ENCODE assay signal across 21 cellular contexts in the genomic region with DNA sequence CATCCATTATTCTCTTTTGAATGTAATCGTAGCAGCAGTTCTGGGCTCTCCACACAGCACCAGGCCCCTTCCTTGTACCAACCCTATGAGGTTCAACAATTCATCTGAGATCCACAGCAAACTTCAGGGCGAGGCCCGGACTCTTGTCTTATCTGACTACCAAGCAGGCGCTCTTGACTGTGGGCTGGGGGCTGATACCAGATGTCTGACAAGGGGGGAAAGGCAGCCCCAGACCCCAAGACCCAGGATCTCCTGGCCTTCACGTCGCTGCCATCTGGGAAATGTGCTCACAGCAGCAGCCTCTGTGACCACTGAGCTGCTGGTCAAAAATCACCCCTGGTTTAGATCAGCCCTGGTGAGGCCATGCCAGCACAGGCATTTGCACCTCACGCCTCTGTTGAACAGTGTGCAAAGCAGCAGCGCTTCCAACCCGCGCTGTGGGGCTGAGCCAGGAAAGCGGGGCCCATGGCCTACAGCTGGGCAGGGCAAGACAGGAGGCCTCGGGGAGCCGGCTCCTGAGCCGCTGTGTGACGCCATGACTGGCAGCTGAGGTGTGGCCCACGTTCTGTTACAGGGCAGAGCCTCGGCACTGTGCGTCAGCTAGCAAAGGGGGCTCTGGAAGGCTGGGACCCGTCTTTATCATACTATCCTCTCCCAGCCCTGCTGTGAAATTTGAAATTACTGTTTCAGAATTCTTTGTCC.
"Had no signal": no experiment of that assay in that cellular context is flagged by ENCODE, and none has a peak within 500 bp of the region (broad histone marks: within the 10 kb centered on the region; RNA-seq: fewer than 3 reads in every experiment).

No MANE protein-coding gene starts in this region.

- DNase-seq: cortex of kidney; effector CD8-positive, alpha-beta T cell; gastrocnemius medialis; islet precursor cell; midbrain; occipital lobe; pancreas; psoas muscle; retina; right lobe of liver; stimulated activated CD4-positive, alpha-beta T cell treated with anti-CD3 and anti-CD28 coated beads, Interleukin-2, amount 100 ng/mL, for 24 hours; stimulated activated CD4-positive, alpha-beta T cell treated with anti-CD3 and anti-CD28 coated beads, Interleukin-4, amount 100 ng/mL, for 4 hours; stimulated activated naive B cell treated with anti-CD40 and anti-IgM and Interleukin-4, amounts not matched to agents 10 μg/mL and 1 μg/mL and 100 μg/mL, for 72 hours; thyroid gland; uterus had no signal

- H3K27ac ChIP-seq: esophagus muscularis mucosa, gastrocnemius medialis, neural progenitor cell, pancreas, psoas muscle, right lobe of liver, skin epidermis, thyroid gland, uterus had no signal

- H3K9ac ChIP-seq: neural progenitor cell had no signal

- ATAC-seq: gastrocnemius medialis; left lobe of liver; pancreas; psoas muscle; right lobe of liver; stimulated activated naive B cell treated with anti-CD40 and anti-IgM and Interleukin-4, amounts not matched to agents 10 μg/mL and 1 μg/mL and 100 μg/mL, for 72 hours had no signal

- H3K4me3 ChIP-seq: dorsolateral prefrontal cortex, esophagus muscularis mucosa, gastrocnemius medialis, neural progenitor cell, pancreas, psoas muscle, right lobe of liver, skin epidermis, thyroid gland, uterus had no signal

- H3K36me3 ChIP-seq: gastrocnemius medialis, neural progenitor cell, pancreas, right lobe of liver, thyroid gland, uterus had no signal

- H2AFZ ChIP-seq: neural progenitor cell had no signal

- FAIRE-seq: endometrium, pancreas had no signal

- H3K9me3 ChIP-seq: esophagus muscularis mucosa, gastrocnemius medialis, pancreas, psoas muscle, right lobe of liver, thyroid gland, uterus had no signal

- H3K4me2 ChIP-seq: neural progenitor cell had no signal

- H3K4me1 ChIP-seq: esophagus muscularis mucosa, gastrocnemius medialis, neural progenitor cell, pancreas, psoas muscle, right lobe of liver, thyroid gland, uterus had no signal

- H3K27me3 ChIP-seq: dorsolateral prefrontal cortex, gastrocnemius medialis, neural progenitor cell, pancreas, right lobe of liver, thyroid gland, uterus had no signal
